Comparison of ENCODE assay signal across 20 cellular contexts in genomic region chr12:19435831-19436497, GRCh38.
"Had no signal": no experiment of that assay in that cellular context is flagged by ENCODE, and none has a peak within 500 bp of the region (broad histone marks: within the 10 kb centered on the region; RNA-seq: fewer than 3 reads in every experiment).

No MANE protein-coding gene starts in this region.

- ATAC-seq: activated CD4-positive, alpha-beta T cell treated with anti-CD3 and anti-CD28 coated beads for 36 hours; esophagus mucosa; gastroesophageal sphincter; heart left ventricle; psoas muscle; right cardiac atrium had no signal

- H3K36me3 ChIP-seq: adrenal gland, breast epithelium, gastroesophageal sphincter, heart left ventricle, left ventricle myocardium inferior, suprapubic skin, transverse colon had no signal

- H3K9me3 Mint-ChIP-seq: stimulated activated naive CD8-positive, alpha-beta T cell treated with anti-CD3 and anti-CD28 coated beads, Interleukin-15, Interleukin-2, amounts not matched to agents 100 ng/mL and 50 ng/mL, for 24 hours had no signal

- H3K27ac ChIP-seq: adrenal gland, breast epithelium, gastroesophageal sphincter, heart left ventricle, left ventricle myocardium inferior, psoas muscle, SK-N-MC, suprapubic skin, transverse colon had no signal

- H3K27ac Mint-ChIP-seq: activated CD4-positive, alpha-beta memory T cell treated with anti-CD3 and anti-CD28 coated beads, Interleukin-2, amount 10 ng/mL, durations not matched to agents 7 days and 5 days; activated naive CD4-positive, alpha-beta T cell treated with anti-CD3 and anti-CD28 coated beads for 36 hours; stimulated activated naive CD8-positive, alpha-beta T cell treated with anti-CD3 and anti-CD28 coated beads, Interleukin-15, Interleukin-2, amounts not matched to agents 100 ng/mL and 50 ng/mL, for 24 hours; T-helper 2 cell treated with Interferon-gamma antibody and Interleukin-4, amounts not matched to agents 5 μg/mL and 100 μg/mL, for 36 hours had no signal

- H3K9me3 ChIP-seq: adrenal gland, breast epithelium, gastroesophageal sphincter, psoas muscle, suprapubic skin, transverse colon had no signal

- H3K4me3 Mint-ChIP-seq: activated CD4-positive, alpha-beta memory T cell treated with anti-CD3 and anti-CD28 coated beads, Interleukin-2, amount 10 ng/mL, durations not matched to agents 7 days and 5 days; activated CD4-positive, alpha-beta T cell treated with anti-CD3 and anti-CD28 coated beads for 36 hours; activated naive CD4-positive, alpha-beta T cell treated with anti-CD3 and anti-CD28 coated beads for 36 hours; stimulated activated naive CD8-positive, alpha-beta T cell treated with anti-CD3 and anti-CD28 coated beads, Interleukin-15, Interleukin-2, amounts not matched to agents 100 ng/mL and 50 ng/mL, for 24 hours; T-helper 2 cell treated with Interferon-gamma antibody and Interleukin-4, amounts not matched to agents 5 μg/mL and 100 μg/mL, for 36 hours had no signal

- H3K4me1 ChIP-seq: adrenal gland, breast epithelium, psoas muscle had no signal

- DNase-seq: activated CD4-positive, alpha-beta memory T cell treated with anti-CD3 and anti-CD28 coated beads, Interleukin-2, amount 10 ng/mL, durations not matched to agents 7 days and 5 days; activated CD4-positive, alpha-beta T cell treated with anti-CD3 and anti-CD28 coated beads for 36 hours; activated naive CD4-positive, alpha-beta T cell treated with anti-CD3 and anti-CD28 coated beads for 36 hours; cerebellar nuclear complex; cortex of kidney; heart left ventricle; kidney glomerular epithelial cell; left ventricle myocardium inferior; psoas muscle; right cardiac atrium; stimulated activated CD4-positive, alpha-beta T cell treated with anti-CD3 and anti-CD28 coated beads, Interleukin-2, amount 100 ng/mL, for 24 hours; transverse colon had no signal

- H3K27me3 ChIP-seq: adrenal gland, breast epithelium, gastroesophageal sphincter, heart left ventricle, suprapubic skin, transverse colon had no signal

- H3K27me3 Mint-ChIP-seq: activated CD4-positive, alpha-beta memory T cell treated with anti-CD3 and anti-CD28 coated beads, Interleukin-2, amount 10 ng/mL, durations not matched to agents 7 days and 5 days; activated CD4-positive, alpha-beta T cell treated with anti-CD3 and anti-CD28 coated beads for 36 hours; stimulated activated naive CD8-positive, alpha-beta T cell treated with anti-CD3 and anti-CD28 coated beads, Interleukin-15, Interleukin-2, amounts not matched to agents 100 ng/mL and 50 ng/mL, for 24 hours had no signal

- H3K4me3 ChIP-seq: adrenal gland, breast epithelium, gastroesophageal sphincter, heart left ventricle, left ventricle myocardium inferior, psoas muscle, SK-N-MC, suprapubic skin, transverse colon had no signal
